In genomic region chr17:2138318-2138717, GRCh38 we compare ENCODE assay signal across 8 cellular contexts.
DNase-seq lines count a peak whose midpoint lies in the region; ATAC-seq and TF ChIP-seq lines count a peak whose summit lies in the region.

No MANE protein-coding gene starts in this region.

- no peak overlapping the region for H3K9ac ChIP-seq in mesendoderm (ENCODE audit: low read length)

- H3K9me3 ChIP-seq in heart left ventricle: no peaks in the 10 kb centered on the region

- no peak overlapping the region for H3K4me3 ChIP-seq in heart left ventricle
- H3K4me3 ChIP-seq in mesendoderm (ENCODE audit: low read length): no peak overlapping the region

- H2AK5ac ChIP-seq in mesendoderm (ENCODE audit: low read length): no peak overlapping the region

- intact Hi-C loops in heart left ventricle (cut with DNase I) (no loop called here), posterior cingulate gyrus (cut with DNase I) (no loop called here)

- H3K27me3 ChIP-seq in heart left ventricle (no peaks in the 10 kb centered on the region), mesendoderm (ENCODE audit: insufficient read depth, low read length, poor library complexity) (no peaks in the 10 kb centered on the region)

- no peak overlapping the region for H3K4ac ChIP-seq in mesendoderm (ENCODE audit: low read depth, low read length)

- no peak for TF ChIP-seq POLR2A in heart left ventricle (IDR thresholded peaks at IDR 0.05)

- WGBS in heart left ventricle, 4 donors: 19 to 46% (median 25%) methylated on average over 1 of the region's 1 CpG
- WGBS in mesendoderm (ENCODE audit: extremely low coverage, insufficient coverage, low lambda C conversion rate): no CpG with 5 or more reads among the region's 1 CpG

- TF ChIP-seq CTCF in GM12874 (IDR thresholded peaks at IDR 0.05; ENCODE audit: insufficient read depth, low read depth, low read length) (0 out of 2 replicates have a peak, but pooled peaks have one; percentile 9), heart left ventricle (IDR thresholded peaks at IDR 0.05) (no peak)

- no peak overlapping the region for H4K8ac ChIP-seq in mesendoderm (ENCODE audit: low read depth, low read length)

- peak; percentile 59 for DNase-seq in RPMI8226
- DNase-seq in heart left ventricle: peak in 1 of 5 donors; percentile 16
- no peak for DNase-seq in mesendoderm
- DNase-seq in posterior cingulate gyrus: no peak
- DNase-seq in activated naive CD4-positive, alpha-beta T cell (lab: John Stamatoyannopoulos, UW): no peak
- DNase-seq in NCI-H345 (lab: John Stamatoyannopoulos, UW): no peak

- no peak overlapping the region for H2BK15ac ChIP-seq in mesendoderm (replicated peaks; ENCODE audit: low read depth)

- H3K79me1 ChIP-seq in mesendoderm (ENCODE audit: low read length): peaks cover 1% of the 10 kb centered on the region

- peaks cover 0 to 7% (median 0%) of the 10 kb centered on the region in 9 donors for H3K36me3 ChIP-seq in heart left ventricle
- no peaks in the 10 kb centered on the region for H3K36me3 ChIP-seq in mesendoderm (ENCODE audit: control insufficient read depth, insufficient read depth, low read length)

- H3K23ac ChIP-seq in mesendoderm (ENCODE audit: low read length): no peak overlapping the region

- no peak overlapping the region for H2BK5ac ChIP-seq in mesendoderm (ENCODE audit: low read length)

- no peaks in the 10 kb centered on the region for H3K79me2 ChIP-seq in mesendoderm (ENCODE audit: control insufficient read depth, insufficient read depth, low read length)

- H4K5ac ChIP-seq in mesendoderm (ENCODE audit: low read length): no peak overlapping the region

- no peak overlapping the region for H3K18ac ChIP-seq in mesendoderm (ENCODE audit: low read length)

- H2BK120ac ChIP-seq in mesendoderm (ENCODE audit: low read depth, low read length): no peak overlapping the region

- H3K27ac ChIP-seq in heart left ventricle: peak overlapping the region in 6 of 12 donors; percentile 25 to 49 (median 38)
- H3K27ac ChIP-seq in mesendoderm (ENCODE audit: low read depth, low read length): no peak overlapping the region

- H3K4me2 ChIP-seq in mesendoderm (ENCODE audit: low read length): no peak overlapping the region

- no peak overlapping the region for H3K56ac ChIP-seq in mesendoderm (ENCODE audit: low read length)

- peaks cover 0 to 32% (median 15%) of the 10 kb centered on the region in 12 donors for H3K4me1 ChIP-seq in heart left ventricle
- H3K4me1 ChIP-seq in mesendoderm (ENCODE audit: control insufficient read depth, low read depth, low read length): peaks cover 10% of the 10 kb centered on the region

- ATAC-seq in GM21723 (IDR thresholded peaks at IDR 0.05; ENCODE audit: unreplicated experiment): peak; percentile 69
- peak; percentile 40 to 69 (median 68) for ATAC-seq in heart left ventricle
